Comparison of ENCODE assay signal across 18 cellular contexts in the genomic region with DNA sequence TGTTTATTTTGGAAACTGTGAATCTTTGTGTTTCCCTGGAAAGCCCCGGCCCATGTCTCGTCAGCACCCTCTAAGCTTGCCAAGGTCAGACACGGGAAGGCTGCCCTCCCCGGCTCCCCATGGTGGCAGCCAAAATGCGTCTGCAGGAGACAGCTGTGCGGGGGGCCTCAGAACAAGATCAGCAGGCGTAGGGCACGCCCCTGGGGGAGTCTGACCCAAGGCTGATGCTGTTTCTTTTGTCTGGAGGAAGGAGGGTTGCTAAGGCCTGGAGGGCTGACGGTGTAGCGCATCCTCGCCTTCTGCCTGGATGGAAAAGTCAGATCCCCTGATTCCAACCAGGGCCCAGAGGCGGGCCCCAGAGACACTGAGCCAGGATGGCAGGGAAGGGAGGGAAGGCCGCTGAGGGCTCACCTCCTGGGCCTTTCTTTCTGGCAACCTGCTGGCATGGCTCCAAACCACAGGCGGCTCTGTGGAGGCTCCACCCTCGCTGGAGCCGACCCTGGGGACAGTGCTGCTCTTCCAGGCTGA. TPM values are rescaled to one million over a fixed set of nuclear protein-coding genes. Genes with fewer than 3 reads are reported as not detected.
DNase-seq lines count a peak whose midpoint lies in the region; ATAC-seq lines count a peak whose summit lies in the region.
"Had no signal": no experiment of that assay in that cellular context is flagged by ENCODE, and none has a peak within 500 bp of the region (broad histone marks: within the 10 kb centered on the region; RNA-seq: fewer than 3 reads in every experiment).

No MANE protein-coding gene starts in this region.

- H3K4me1 Mint-ChIP-seq in activated T-helper 17 cell treated with anti-CD3 and anti-CD28 coated beads, Interleukin-2, amount 50 U/mL, for 72 hours, result no peaks in the 10 kb centered on the region
- H3K4me1 Mint-ChIP-seq in effector memory CD8-positive, alpha-beta T cell (ENCODE audit: low read depth in 2 of 2), result no peaks in the 10 kb centered on the region
- H3K4me1 Mint-ChIP-seq: activated naive CD8-positive, alpha-beta T cell treated with anti-CD3 and anti-CD28 coated beads, Interleukin-2, amount 50 U/mL, for 24 hours; stimulated activated memory B cell treated with anti-CD40 and anti-IgM and Interleukin-4, amounts not matched to agents 10 μg/mL and 1 μg/mL and 100 μg/mL, for 72 hours had no signal

- peaks cover 21% of the 10 kb centered on the region for H3K9me3 ChIP-seq in NT2/D1 (ENCODE audit: insufficient read depth, low read length)
- H3K9me3 ChIP-seq: esophagus muscularis mucosa, left lung had no signal

- H3K4me3 ChIP-seq in NT2/D1 (ENCODE audit: insufficient read length, low read depth), result no peak overlapping the region
- H3K4me3 ChIP-seq: cardiac muscle cell, esophagus muscularis mucosa, left lung had no signal

- H3K27me3 ChIP-seq in NT2/D1 (ENCODE audit: insufficient read depth, insufficient read length), result peaks cover 69% of the 10 kb centered on the region
- H3K27me3 ChIP-seq: cardiac muscle cell had no signal

- peaks cover 3% of the 10 kb centered on the region for H3K9me3 Mint-ChIP-seq in activated T-helper 17 cell treated with anti-CD3 and anti-CD28 coated beads, Interleukin-2, amount 50 U/mL, for 72 hours
- no peaks in the 10 kb centered on the region for H3K9me3 Mint-ChIP-seq in effector memory CD8-positive, alpha-beta T cell

- peaks cover 16% of the 10 kb centered on the region for H3K4me1 ChIP-seq in NT2/D1 (ENCODE audit: insufficient read depth, insufficient read length)
- H3K4me1 ChIP-seq: left lung had no signal

- H3K27me3 Mint-ChIP-seq in activated T-helper 17 cell treated with anti-CD3 and anti-CD28 coated beads, Interleukin-2, amount 50 U/mL, for 72 hours, result peaks cover 17% of the 10 kb centered on the region
- H3K27me3 Mint-ChIP-seq in effector memory CD8-positive, alpha-beta T cell, result peaks cover 19 to 30% of the 10 kb centered on the region in 2 donors

- DNase-seq in NCI-H2196 (lab: John Stamatoyannopoulos, UW; ENCODE audit: unreplicated experiment) (peak; percentile 54), NCI-H2196 treated with DMSO at 0.1 percent for 48 hours (lab: John Stamatoyannopoulos, UW; ENCODE audit: unreplicated experiment) (no peak), H4 (ENCODE audit: low spot score) (peak; percentile 35), NT2/D1 (ENCODE audit: low read depth, low spot score) (no peak), retina (peak; percentile 56)
- DNase-seq in effector memory CD8-positive, alpha-beta T cell, result no peak
- DNase-seq: activated naive CD8-positive, alpha-beta T cell treated with anti-CD3 and anti-CD28 coated beads, Interleukin-2, amount 50 U/mL, for 24 hours; CD4-positive, alpha-beta T cell; H7; NCI-H2227 treated with DMSO at 0.1 percent for 48 hours had no signal

- H3K27ac Mint-ChIP-seq in activated T-helper 17 cell treated with anti-CD3 and anti-CD28 coated beads, Interleukin-2, amount 50 U/mL, for 72 hours, result no peak overlapping the region
- no peak overlapping the region for H3K27ac Mint-ChIP-seq in effector memory CD8-positive, alpha-beta T cell
- H3K27ac Mint-ChIP-seq: activated naive CD8-positive, alpha-beta T cell treated with anti-CD3 and anti-CD28 coated beads, Interleukin-2, amount 50 U/mL, for 24 hours; CD4-positive, alpha-beta T cell; stimulated activated memory B cell treated with anti-CD40 and anti-IgM and Interleukin-4, amounts not matched to agents 10 μg/mL and 1 μg/mL and 100 μg/mL, for 72 hours had no signal

- H3K36me3 Mint-ChIP-seq in activated T-helper 17 cell treated with anti-CD3 and anti-CD28 coated beads, Interleukin-2, amount 50 U/mL, for 72 hours (ENCODE audit: low read depth), result no peaks in the 10 kb centered on the region
- no peaks in the 10 kb centered on the region for H3K36me3 Mint-ChIP-seq in effector memory CD8-positive, alpha-beta T cell (ENCODE audit: insufficient read depth)
- H3K36me3 Mint-ChIP-seq: stimulated activated memory B cell treated with anti-CD40 and anti-IgM and Interleukin-4, amounts not matched to agents 10 μg/mL and 1 μg/mL and 100 μg/mL, for 72 hours had no signal

- no peaks in the 10 kb centered on the region for H3K36me3 ChIP-seq in NT2/D1 (ENCODE audit: insufficient read depth, insufficient read length, low read length)
- H3K36me3 ChIP-seq: cardiac muscle cell, esophagus muscularis mucosa, left lung had no signal

- H3K9ac ChIP-seq in NT2/D1 (ENCODE audit: insufficient read length, low read depth), result peak overlapping the region; percentile 51

- no peak for ATAC-seq in activated T-helper 17 cell treated with anti-CD3 and anti-CD28 coated beads, Interleukin-2, amount 50 U/mL, for 72 hours (replicated peaks)
- no peak for ATAC-seq in GM21515 (IDR thresholded peaks at IDR 0.05; ENCODE audit: unreplicated experiment)
- no peak for ATAC-seq in effector memory CD8-positive, alpha-beta T cell (replicated peaks)
- ATAC-seq: activated CD4-positive, CD25-positive, alpha-beta regulatory T cell treated with anti-CD3 and anti-CD28 coated beads, Interleukin-2, amount 50 U/mL, for 24 hours; activated naive CD8-positive, alpha-beta T cell treated with anti-CD3 and anti-CD28 coated beads, Interleukin-2, amount 50 U/mL, for 24 hours; left lung; stimulated activated memory B cell treated with anti-CD40 and anti-IgM and Interleukin-4, amounts not matched to agents 10 μg/mL and 1 μg/mL and 100 μg/mL, for 72 hours had no signal

- H3K4me3 Mint-ChIP-seq in activated T-helper 17 cell treated with anti-CD3 and anti-CD28 coated beads, Interleukin-2, amount 50 U/mL, for 72 hours, result no peak overlapping the region
- no peak overlapping the region for H3K4me3 Mint-ChIP-seq in effector memory CD8-positive, alpha-beta T cell
- H3K4me3 Mint-ChIP-seq: activated naive CD8-positive, alpha-beta T cell treated with anti-CD3 and anti-CD28 coated beads, Interleukin-2, amount 50 U/mL, for 24 hours; CD4-positive, alpha-beta T cell; stimulated activated memory B cell treated with anti-CD40 and anti-IgM and Interleukin-4, amounts not matched to agents 10 μg/mL and 1 μg/mL and 100 μg/mL, for 72 hours had no signal

RNA-seq across cellular contexts. Expression of gene OLFM1, which starts 57.2 kb away (rescaled TPM):
- total RNA-seq in H4 (2014; rRNA removed; shearing (Covaris generic)), result 34.9 and 50.8 TPM in 2 replicates
- total RNA-seq in activated T-helper 17 cell treated with anti-CD3 and anti-CD28 coated beads, Interleukin-2, amount 50 U/mL, for 72 hours, result under 1 TPM in 1 of 2 donors, not detected in 1; 0.32 TPM
- total RNA-seq: CD4-positive, alpha-beta T cell; OCI-LY7 had no signal

Comparison
In these comparisons a context has a peak if more than half of its experiments do, and no peak if none do; other contexts are left out.
1. DNase-seq: peak in NCI-H2196 (single experiment), H4 (single experiment) and retina (single experiment); none in NCI-H2196 treated with DMSO at 0.1 percent for 48 hours (single experiment), NT2/D1 (single experiment) and effector memory CD8-positive, alpha-beta T cell (0 of 3).
2. RNA of gene OLFM1, which starts 57.2 kb away (total RNA-seq): 34.9 to 50.8 TPM in H4; 0.32 TPM in activated T-helper 17 cell treated with anti-CD3 and anti-CD28 coated beads, Interleukin-2, amount 50 U/mL, for 72 hours; every median in the first group is over 10 times any median in the second.